ENCODE assay signal across 18 cellular contexts in the genomic region with DNA sequence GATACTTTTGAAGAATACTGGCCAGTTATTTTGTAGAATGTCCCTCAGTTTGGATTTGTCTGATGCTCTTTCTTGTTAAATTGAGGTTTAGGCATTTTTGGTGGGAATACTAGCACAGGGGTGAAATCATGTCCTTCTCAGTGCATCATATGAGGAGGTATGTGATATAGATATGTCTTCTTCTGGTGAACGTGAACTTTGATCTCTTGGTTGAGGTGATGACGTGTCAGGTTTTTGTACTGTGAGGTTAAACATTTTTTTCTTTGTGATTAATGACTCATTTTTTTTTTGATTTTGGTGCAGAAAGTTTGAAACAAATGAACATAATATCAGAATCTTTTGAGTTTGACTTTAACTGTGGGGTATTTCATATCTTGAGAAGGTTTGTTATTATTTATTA. TPM values are rescaled to one million over a fixed set of nuclear protein-coding genes. Genes with fewer than 3 reads are reported as not detected.
DNase-seq lines count a peak whose midpoint lies in the region; FAIRE-seq and TF ChIP-seq lines count a peak whose summit lies in the region.
"Had no signal": no experiment of that assay in that cellular context is flagged by ENCODE, and none has a peak within 500 bp of the region (broad histone marks: within the 10 kb centered on the region; RNA-seq: fewer than 3 reads in every experiment).

No MANE protein-coding gene starts in this region.

- no peaks in the 10 kb centered on the region for H3K36me3 ChIP-seq in osteoblast (ENCODE audit: insufficient read depth, low read length)
- H3K36me3 ChIP-seq: BE2C had no signal

- TF ChIP-seq CTCF in choroid plexus epithelial cell (conservative IDR thresholded peaks at IDR 0.05; ENCODE audit: low read depth, low read length) = no peak
- no peak for TF ChIP-seq CTCF in osteoblast (IDR thresholded peaks at IDR 0.05; ENCODE audit: extremely low read depth, low read depth, low read length)
- no peak for TF ChIP-seq CTCF in endothelial cell (IDR thresholded peaks at IDR 0.05; ENCODE audit: unreplicated experiment)

- peaks cover 9% of the 10 kb centered on the region for H4K20me1 ChIP-seq in osteoblast (ENCODE audit: insufficient read depth, low read length)

- no peaks in the 10 kb centered on the region for H3K27me3 ChIP-seq in osteoblast (ENCODE audit: insufficient read depth, low read length)
- H3K27me3 ChIP-seq: BE2C had no signal

- H3K27ac Mint-ChIP-seq in endothelial cell (ENCODE audit: unreplicated experiment) = no peak overlapping the region
- H3K27ac Mint-ChIP-seq: IgD-negative memory B cell had no signal

- no peak overlapping the region for H3K4me2 ChIP-seq in osteoblast (ENCODE audit: insufficient read depth, low read length)
- H3K4me2 ChIP-seq: A549 had no signal

- H3K4me3 ChIP-seq in choroid plexus epithelial cell (ENCODE audit: low read depth, low read length) (no peak overlapping the region), osteoblast (ENCODE audit: insufficient read depth, low read length) (no peak overlapping the region)
- H3K4me3 ChIP-seq: A549, GM23248 had no signal

- H3K4me3 Mint-ChIP-seq in endothelial cell (ENCODE audit: unreplicated experiment) = no peak overlapping the region
- H3K4me3 Mint-ChIP-seq: IgD-negative memory B cell had no signal

- H3K27ac ChIP-seq in osteoblast (ENCODE audit: low read depth, low read length) = peak overlapping the region; percentile 24
- H3K27ac ChIP-seq: A549, C4-2B had no signal

- peaks cover 3% of the 10 kb centered on the region for H3K27me3 Mint-ChIP-seq in endothelial cell (ENCODE audit: unreplicated experiment)
- H3K27me3 Mint-ChIP-seq: CD4-positive, alpha-beta memory T cell; IgD-negative memory B cell had no signal

- peaks cover 3% of the 10 kb centered on the region for H3K4me1 ChIP-seq in osteoblast (ENCODE audit: insufficient read depth, low read length)
- H3K4me1 ChIP-seq: A549, BE2C had no signal

- H2AFZ ChIP-seq in osteoblast (ENCODE audit: low read length) = no peak overlapping the region
- H2AFZ ChIP-seq: GM23248 had no signal

- H3K9me3 Mint-ChIP-seq in endothelial cell (ENCODE audit: unreplicated experiment) = no peaks in the 10 kb centered on the region
- H3K9me3 Mint-ChIP-seq: CD4-positive, alpha-beta memory T cell; IgD-negative memory B cell had no signal

- H3K4me1 Mint-ChIP-seq in endothelial cell (ENCODE audit: unreplicated experiment) = peaks cover 17% of the 10 kb centered on the region

- peaks cover 50% of the 10 kb centered on the region for H3K79me2 ChIP-seq in osteoblast (ENCODE audit: insufficient read depth, low read length)

- H3K36me3 Mint-ChIP-seq in endothelial cell (ENCODE audit: low read depth, unreplicated experiment) = no peaks in the 10 kb centered on the region
- H3K36me3 Mint-ChIP-seq: CD4-positive, alpha-beta memory T cell; IgD-negative memory B cell had no signal

- FAIRE-seq in GM12891 (lab: Jason Lieb, UNC) = no peak
- FAIRE-seq: A549, H54 had no signal

- H3K9me3 ChIP-seq in osteoblast (ENCODE audit: low read depth, low read length) = no peaks in the 10 kb centered on the region
- H3K9me3 ChIP-seq: A549, BE2C had no signal

- no peak for TF ChIP-seq POLR2A in GM12891 (IDR thresholded peaks at IDR 0.05; ENCODE audit: low read depth, low read length)

- peak; percentile 12 for DNase-seq in EL
- peak; percentile 74 for DNase-seq in HCEC 1CT
- peak; percentile 60 for DNase-seq in choroid plexus epithelial cell (ENCODE audit: low read depth)
- DNase-seq in osteoblast (ENCODE audit: insufficient read length, low spot score, missing footprints) = no peak
- no peak for DNase-seq in epidermal melanocyte (ENCODE audit: insufficient read length, low spot score)
- no peak for DNase-seq in GM12891 (ENCODE audit: insufficient read length, low spot score)
- DNase-seq in NCI-H748 (lab: John Stamatoyannopoulos, UW; ENCODE audit: unreplicated experiment) = no peak
- DNase-seq in endothelial cell (ENCODE audit: low spot score) = no peak
- DNase-seq: BE2C; CD4-positive, alpha-beta memory T cell; DMS153; DMS79 treated with DMSO at 0.1 percent for 48 hours; GF-D8; GM23248 had no signal

TF ChIP-seq in GM12891, 5 proteins besides CTCF, POLR2A, EP300 and RAD21:
- TF ChIP-seq PAX5 (IDR thresholded peaks at IDR 0.05; ENCODE audit: insufficient read depth, low read length, severe bottlenecking) = no peak
- TF ChIP-seq TAF1 (IDR thresholded peaks at IDR 0.05; ENCODE audit: low read depth, low read length) = no peak
- TF ChIP-seq POU2F2 (IDR thresholded peaks at IDR 0.05; ENCODE audit: low read depth, low read length) = no peak
- no peak for TF ChIP-seq SPI1 (IDR thresholded peaks at IDR 0.05; ENCODE audit: low read depth, low read length)
- no peak for TF ChIP-seq POLR2AphosphoS5 (IDR thresholded peaks at IDR 0.05; ENCODE audit: low read depth, low read length)

RNA-seq across cellular contexts. Expression of a gene that starts 11.0 kb away (rescaled TPM):
- 16.6 and 19.4 TPM in 2 replicates for total RNA-seq in osteoblast
- 2.6 TPM for polyA plus RNA-seq in GM12891 (2012; ENCODE audit: low read depth, missing spikeins)
- total RNA-seq in endothelial cell (ENCODE audit: unreplicated experiment) = 16.8 TPM

Comparison
In these comparisons a context has a peak if more than half of its experiments do, and no peak if none do; other contexts are left out.
1. DNase-seq: peak in EL (single experiment), HCEC 1CT (single experiment) and choroid plexus epithelial cell (single experiment); none in osteoblast (single experiment), epidermal melanocyte (single experiment), GM12891 (single experiment), NCI-H748 (single experiment) and endothelial cell (single experiment).